1 cellular context compared by ENCODE assay signal in the genomic region with DNA sequence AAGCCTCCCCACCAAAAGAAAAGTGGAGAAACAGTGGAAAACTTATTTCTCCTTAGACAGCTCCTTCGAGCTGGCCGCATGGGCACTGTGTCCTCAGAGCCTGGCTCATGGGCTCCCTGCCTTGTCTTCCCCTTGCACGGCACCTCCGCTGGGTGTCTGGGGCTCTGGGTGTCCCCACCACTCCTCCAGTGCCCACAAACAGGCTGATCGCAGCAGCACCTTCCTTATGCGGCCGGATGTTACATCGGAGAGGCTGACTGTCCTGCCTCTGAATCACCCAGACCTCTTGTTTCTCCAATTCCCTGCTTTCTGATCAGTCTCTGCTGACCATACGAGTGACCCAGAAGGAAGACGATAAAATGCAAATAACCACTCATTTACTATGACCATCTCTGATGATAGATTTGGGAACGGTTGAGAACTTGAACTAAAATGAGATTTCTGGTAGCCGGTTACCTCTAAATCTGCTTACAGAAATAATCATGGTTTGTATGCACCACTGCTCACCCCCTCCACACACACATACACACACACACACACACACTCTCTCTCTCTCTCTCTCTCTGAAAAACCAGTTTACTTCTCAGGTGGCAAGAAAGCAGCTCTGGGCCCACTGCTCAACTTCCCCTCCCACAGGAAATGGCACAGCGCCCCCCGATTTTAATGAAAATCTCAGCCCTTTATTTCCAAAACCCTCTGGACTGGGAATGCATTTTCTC.
TF ChIP-seq lines count a peak whose summit lies in the region.

No MANE protein-coding gene starts in this region.

TF ChIP-seq in IMR-90, 13 proteins besides CTCF, POLR2A, EP300 and RAD21:
- TF ChIP-seq MXI1 (IDR thresholded peaks at IDR 0.05; ENCODE audit: borderline replicate concordance, low read depth, low read length) (no peak), CEBPB (IDR thresholded peaks at IDR 0.05; ENCODE audit: low read depth, low read length) (no peak), MAZ (IDR thresholded peaks at IDR 0.05; ENCODE audit: borderline replicate concordance, low read depth, low read length) (no peak), FOS (IDR thresholded peaks at IDR 0.05; ENCODE audit: low read depth, low read length) (no peak), MAFK (IDR thresholded peaks at IDR 0.05; ENCODE audit: low read depth, low read length) (no peak), SMC3 (IDR thresholded peaks at IDR 0.05; ENCODE audit: low read depth, low read length) (no peak), BHLHE40 (IDR thresholded peaks at IDR 0.05; ENCODE audit: low read depth, low read length) (no peak), USF2 (IDR thresholded peaks at IDR 0.05; ENCODE audit: low read depth, low read length) (no peak), RFX5 (IDR thresholded peaks at IDR 0.05; ENCODE audit: low read depth, low read length) (no peak), RCOR1 (IDR thresholded peaks at IDR 0.05; ENCODE audit: insufficient replicate concordance, low read length) (no peak), ELK1 (IDR thresholded peaks at IDR 0.05; ENCODE audit: borderline replicate concordance, low read depth, low read length) (no peak), CHD1 (IDR thresholded peaks at IDR 0.05; ENCODE audit: low read depth, low read length) (no peak), NFE2L2 (IDR thresholded peaks at IDR 0.05; ENCODE audit: low read depth, low read length) (no peak)
